In genomic region chr2:70769450-70769849, GRCh38 we compare ENCODE assay signal across 1 cellular context.
TF ChIP-seq lines count a peak whose summit lies in the region.

No MANE protein-coding gene starts in this region.

TF ChIP-seq in WTC11, 78 proteins besides CTCF, POLR2A, EP300 and RAD21 (continued from another document):
- TF ChIP-seq E2F5 (CRISPR knock-in tag; IDR thresholded peaks at IDR 0.05) (no peak), ATF2 (CRISPR knock-in tag; IDR thresholded peaks at IDR 0.05; ENCODE audit: borderline replicate concordance, low read depth) (no peak)
